In the genomic region with DNA sequence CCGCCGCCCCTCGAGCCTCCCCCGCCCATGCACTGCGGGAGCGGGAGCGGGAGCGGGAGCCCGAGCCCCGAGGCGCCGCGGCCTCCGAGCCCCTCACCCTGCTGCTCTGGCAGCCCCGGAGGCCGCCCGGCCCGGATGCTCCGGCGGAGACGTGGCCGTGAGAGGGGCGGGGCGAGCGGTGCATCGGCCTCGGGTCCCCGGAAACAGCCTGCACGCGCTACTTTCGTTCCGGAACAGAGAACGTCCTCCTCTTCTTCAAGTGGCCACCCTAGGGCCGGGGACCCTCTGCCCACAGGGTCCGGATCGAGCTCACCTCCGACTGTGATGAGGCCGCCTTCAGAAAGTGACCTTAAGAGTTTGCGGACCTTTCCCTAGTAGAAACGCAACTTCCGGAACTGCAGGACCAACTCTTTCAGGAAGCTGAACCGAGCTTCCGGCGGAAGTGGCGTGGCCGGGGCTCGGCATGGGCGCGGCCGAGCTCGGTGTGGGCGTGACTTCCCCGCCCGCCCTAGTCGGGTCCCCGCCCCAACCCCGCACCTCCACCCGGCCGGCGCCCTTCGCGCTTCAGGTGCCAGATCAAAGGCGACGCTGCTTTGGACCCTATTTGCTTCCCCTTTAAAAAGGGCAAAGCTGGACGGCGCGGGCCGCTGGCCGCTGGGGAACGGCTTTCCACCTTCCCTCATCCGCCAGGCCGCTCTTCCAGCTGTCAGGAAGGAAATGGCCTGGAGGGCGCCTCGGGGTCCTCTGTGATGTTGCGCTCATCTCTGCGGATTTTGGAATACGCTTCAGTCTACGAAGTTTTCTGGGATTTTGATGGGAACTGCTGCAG, we compare ENCODE assay signal across 1 cellular context.
A peak's percentile ranks its signal among the peaks of the same experiment; 100 is the strongest.
TF ChIP-seq lines count a peak whose summit lies in the region.

A gene with protein sequence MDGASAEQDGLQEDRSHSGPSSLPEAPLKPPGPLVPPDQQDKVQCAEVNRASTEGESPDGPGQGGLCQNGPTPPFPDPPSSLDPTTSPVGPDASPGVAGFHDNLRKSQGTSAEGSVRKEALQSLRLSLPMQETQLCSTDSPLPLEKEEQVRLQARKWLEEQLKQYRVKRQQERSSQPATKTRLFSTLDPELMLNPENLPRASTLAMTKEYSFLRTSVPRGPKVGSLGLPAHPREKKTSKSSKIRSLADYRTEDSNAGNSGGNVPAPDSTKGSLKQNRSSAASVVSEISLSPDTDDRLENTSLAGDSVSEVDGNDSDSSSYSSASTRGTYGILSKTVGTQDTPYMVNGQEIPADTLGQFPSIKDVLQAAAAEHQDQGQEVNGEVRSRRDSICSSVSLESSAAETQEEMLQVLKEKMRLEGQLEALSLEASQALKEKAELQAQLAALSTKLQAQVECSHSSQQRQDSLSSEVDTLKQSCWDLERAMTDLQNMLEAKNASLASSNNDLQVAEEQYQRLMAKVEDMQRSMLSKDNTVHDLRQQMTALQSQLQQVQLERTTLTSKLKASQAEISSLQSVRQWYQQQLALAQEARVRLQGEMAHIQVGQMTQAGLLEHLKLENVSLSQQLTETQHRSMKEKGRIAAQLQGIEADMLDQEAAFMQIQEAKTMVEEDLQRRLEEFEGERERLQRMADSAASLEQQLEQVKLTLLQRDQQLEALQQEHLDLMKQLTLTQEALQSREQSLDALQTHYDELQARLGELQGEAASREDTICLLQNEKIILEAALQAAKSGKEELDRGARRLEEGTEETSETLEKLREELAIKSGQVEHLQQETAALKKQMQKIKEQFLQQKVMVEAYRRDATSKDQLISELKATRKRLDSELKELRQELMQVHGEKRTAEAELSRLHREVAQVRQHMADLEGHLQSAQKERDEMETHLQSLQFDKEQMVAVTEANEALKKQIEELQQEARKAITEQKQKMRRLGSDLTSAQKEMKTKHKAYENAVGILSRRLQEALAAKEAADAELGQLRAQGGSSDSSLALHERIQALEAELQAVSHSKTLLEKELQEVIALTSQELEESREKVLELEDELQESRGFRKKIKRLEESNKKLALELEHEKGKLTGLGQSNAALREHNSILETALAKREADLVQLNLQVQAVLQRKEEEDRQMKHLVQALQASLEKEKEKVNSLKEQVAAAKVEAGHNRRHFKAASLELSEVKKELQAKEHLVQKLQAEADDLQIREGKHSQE (N-terminal part only) (minus strand): TSS at position 164 of the 829 bp plus-strand sequence. CDS start 6,741 bp downstream, outside the sequence.

TF ChIP-seq in GM12878, 131 proteins besides CTCF, POLR2A, EP300 and RAD21 (continued from another document and continues in another):
- TF ChIP-seq, protein P1, sequence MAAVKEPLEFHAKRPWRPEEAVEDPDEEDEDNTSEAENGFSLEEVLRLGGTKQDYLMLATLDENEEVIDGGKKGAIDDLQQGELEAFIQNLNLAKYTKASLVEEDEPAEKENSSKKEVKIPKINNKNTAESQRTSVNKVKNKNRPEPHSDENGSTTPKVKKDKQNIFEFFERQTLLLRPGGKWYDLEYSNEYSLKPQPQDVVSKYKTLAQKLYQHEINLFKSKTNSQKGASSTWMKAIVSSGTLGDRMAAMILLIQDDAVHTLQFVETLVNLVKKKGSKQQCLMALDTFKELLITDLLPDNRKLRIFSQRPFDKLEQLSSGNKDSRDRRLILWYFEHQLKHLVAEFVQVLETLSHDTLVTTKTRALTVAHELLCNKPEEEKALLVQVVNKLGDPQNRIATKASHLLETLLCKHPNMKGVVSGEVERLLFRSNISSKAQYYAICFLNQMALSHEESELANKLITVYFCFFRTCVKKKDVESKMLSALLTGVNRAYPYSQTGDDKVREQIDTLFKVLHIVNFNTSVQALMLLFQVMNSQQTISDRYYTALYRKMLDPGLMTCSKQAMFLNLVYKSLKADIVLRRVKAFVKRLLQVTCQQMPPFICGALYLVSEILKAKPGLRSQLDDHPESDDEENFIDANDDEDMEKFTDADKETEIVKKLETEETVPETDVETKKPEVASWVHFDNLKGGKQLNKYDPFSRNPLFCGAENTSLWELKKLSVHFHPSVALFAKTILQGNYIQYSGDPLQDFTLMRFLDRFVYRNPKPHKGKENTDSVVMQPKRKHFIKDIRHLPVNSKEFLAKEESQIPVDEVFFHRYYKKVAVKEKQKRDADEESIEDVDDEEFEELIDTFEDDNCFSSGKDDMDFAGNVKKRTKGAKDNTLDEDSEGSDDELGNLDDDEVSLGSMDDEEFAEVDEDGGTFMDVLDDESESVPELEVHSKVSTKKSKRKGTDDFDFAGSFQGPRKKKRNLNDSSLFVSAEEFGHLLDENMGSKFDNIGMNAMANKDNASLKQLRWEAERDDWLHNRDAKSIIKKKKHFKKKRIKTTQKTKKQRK (IDR thresholded peaks at IDR 0.05; ENCODE audit: low read depth, low read length): 0 out of 2 replicates have a peak, but pooled peaks have one; percentile 41
- TF ChIP-seq TCF3 (IDR thresholded peaks at IDR 0.05; ENCODE audit: borderline replicate concordance, insufficient read depth, low read depth, low read length) (peak; percentile 10; the same call in 1 of the 2 replicates), ZNF217 (IDR thresholded peaks at IDR 0.05) (no peak), BMI1 (IDR thresholded peaks at IDR 0.05; ENCODE audit: borderline replicate concordance) (no peak), MTA2 (IDR thresholded peaks at IDR 0.05; ENCODE audit: low read depth) (peak; percentile 40; the same call in 1 of the 2 replicates), TCF12 (IDR thresholded peaks at IDR 0.05; ENCODE audit: low read depth, low read length) (no peak), IRF4 (IDR thresholded peaks at IDR 0.05; ENCODE audit: low read depth, low read length) (peak; percentile 53; the same call in 1 of the 2 replicates), IKZF2 (IDR thresholded peaks at IDR 0.05) (0 out of 4 replicates have a peak, but pooled peaks of 1 of the 2 experiments have one; percentile 8), JUNB (IDR thresholded peaks at IDR 0.05) (no peak), PAX8 (IDR thresholded peaks at IDR 0.05) (no peak), HDAC6 (IDR thresholded peaks at IDR 0.05; ENCODE audit: unreplicated experiment) (no peak), POU2F2 (IDR thresholded peaks at IDR 0.05; ENCODE audit: borderline replicate concordance, low read depth, low read length) (peak; percentile 36; the same call in 2 of the 3 replicates), TCF7 (IDR thresholded peaks at IDR 0.05; ENCODE audit: borderline replicate concordance) (no peak), MEF2B (IDR thresholded peaks at IDR 0.05; ENCODE audit: partially characterized antibody, poor library complexity, severe bottlenecking) (no peak), KLF5 (IDR thresholded peaks at IDR 0.05; ENCODE audit: partially characterized antibody) (peak; percentile 90), CBFB (IDR thresholded peaks at IDR 0.05; ENCODE audit: low read depth) (peak; percentile 17; the same call in 1 of the 2 replicates), MTA3 (IDR thresholded peaks at IDR 0.05; ENCODE audit: borderline replicate concordance, low read length) (no peak), EED (IDR thresholded peaks at IDR 0.05; ENCODE audit: low read depth) (no peak), YBX1 (IDR thresholded peaks at IDR 0.05) (no peak), PAX5 (IDR thresholded peaks at IDR 0.05; ENCODE audit: borderline replicate concordance, low read depth, low read length) (no peak), PML (IDR thresholded peaks at IDR 0.05; ENCODE audit: low read length) (0 out of 2 replicates have a peak, but pooled peaks have one; percentile 20), KAT2A (conservative IDR thresholded peaks at IDR 0.05; ENCODE audit: control insufficient read depth, low read depth, low read length) (no peak), NR2F1 (conservative IDR thresholded peaks at IDR 0.05) (peak; percentile 60), FOS (IDR thresholded peaks at IDR 0.05; ENCODE audit: borderline replicate concordance, extremely low read depth, insufficient read length) (no peak), TARDBP (IDR thresholded peaks at IDR 0.05; ENCODE audit: borderline replicate concordance) (no peak), HDGF (IDR thresholded peaks at IDR 0.05) (no peak), ZBED1 (IDR thresholded peaks at IDR 0.05; ENCODE audit: borderline replicate concordance) (no peak), SREBF1 (IDR thresholded peaks at IDR 0.05; ENCODE audit: low read length) (peak; percentile 45), POLR2AphosphoS5 (IDR thresholded peaks at IDR 0.05; ENCODE audit: low read length) (peak; percentile 67; the same call in 1 of the 2 replicates)
- TF ChIP-seq, protein P2, sequence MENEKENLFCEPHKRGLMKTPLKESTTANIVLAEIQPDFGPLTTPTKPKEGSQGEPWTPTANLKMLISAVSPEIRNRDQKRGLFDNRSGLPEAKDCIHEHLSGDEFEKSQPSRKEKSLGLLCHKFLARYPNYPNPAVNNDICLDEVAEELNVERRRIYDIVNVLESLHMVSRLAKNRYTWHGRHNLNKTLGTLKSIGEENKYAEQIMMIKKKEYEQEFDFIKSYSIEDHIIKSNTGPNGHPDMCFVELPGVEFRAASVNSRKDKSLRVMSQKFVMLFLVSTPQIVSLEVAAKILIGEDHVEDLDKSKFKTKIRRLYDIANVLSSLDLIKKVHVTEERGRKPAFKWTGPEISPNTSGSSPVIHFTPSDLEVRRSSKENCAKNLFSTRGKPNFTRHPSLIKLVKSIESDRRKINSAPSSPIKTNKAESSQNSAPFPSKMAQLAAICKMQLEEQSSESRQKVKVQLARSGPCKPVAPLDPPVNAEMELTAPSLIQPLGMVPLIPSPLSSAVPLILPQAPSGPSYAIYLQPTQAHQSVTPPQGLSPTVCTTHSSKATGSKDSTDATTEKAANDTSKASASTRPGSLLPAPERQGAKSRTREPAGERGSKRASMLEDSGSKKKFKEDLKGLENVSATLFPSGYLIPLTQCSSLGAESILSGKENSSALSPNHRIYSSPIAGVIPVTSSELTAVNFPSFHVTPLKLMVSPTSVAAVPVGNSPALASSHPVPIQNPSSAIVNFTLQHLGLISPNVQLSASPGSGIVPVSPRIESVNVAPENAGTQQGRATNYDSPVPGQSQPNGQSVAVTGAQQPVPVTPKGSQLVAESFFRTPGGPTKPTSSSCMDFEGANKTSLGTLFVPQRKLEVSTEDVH (IDR thresholded peaks at IDR 0.05; ENCODE audit: low read depth, partially characterized antibody): peak; percentile 99
- TF ChIP-seq, protein P3, sequence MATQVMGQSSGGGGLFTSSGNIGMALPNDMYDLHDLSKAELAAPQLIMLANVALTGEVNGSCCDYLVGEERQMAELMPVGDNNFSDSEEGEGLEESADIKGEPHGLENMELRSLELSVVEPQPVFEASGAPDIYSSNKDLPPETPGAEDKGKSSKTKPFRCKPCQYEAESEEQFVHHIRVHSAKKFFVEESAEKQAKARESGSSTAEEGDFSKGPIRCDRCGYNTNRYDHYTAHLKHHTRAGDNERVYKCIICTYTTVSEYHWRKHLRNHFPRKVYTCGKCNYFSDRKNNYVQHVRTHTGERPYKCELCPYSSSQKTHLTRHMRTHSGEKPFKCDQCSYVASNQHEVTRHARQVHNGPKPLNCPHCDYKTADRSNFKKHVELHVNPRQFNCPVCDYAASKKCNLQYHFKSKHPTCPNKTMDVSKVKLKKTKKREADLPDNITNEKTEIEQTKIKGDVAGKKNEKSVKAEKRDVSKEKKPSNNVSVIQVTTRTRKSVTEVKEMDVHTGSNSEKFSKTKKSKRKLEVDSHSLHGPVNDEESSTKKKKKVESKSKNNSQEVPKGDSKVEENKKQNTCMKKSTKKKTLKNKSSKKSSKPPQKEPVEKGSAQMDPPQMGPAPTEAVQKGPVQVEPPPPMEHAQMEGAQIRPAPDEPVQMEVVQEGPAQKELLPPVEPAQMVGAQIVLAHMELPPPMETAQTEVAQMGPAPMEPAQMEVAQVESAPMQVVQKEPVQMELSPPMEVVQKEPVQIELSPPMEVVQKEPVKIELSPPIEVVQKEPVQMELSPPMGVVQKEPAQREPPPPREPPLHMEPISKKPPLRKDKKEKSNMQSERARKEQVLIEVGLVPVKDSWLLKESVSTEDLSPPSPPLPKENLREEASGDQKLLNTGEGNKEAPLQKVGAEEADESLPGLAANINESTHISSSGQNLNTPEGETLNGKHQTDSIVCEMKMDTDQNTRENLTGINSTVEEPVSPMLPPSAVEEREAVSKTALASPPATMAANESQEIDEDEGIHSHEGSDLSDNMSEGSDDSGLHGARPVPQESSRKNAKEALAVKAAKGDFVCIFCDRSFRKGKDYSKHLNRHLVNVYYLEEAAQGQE (IDR thresholded peaks at IDR 0.05; ENCODE audit: low read depth, low read length): no peak
- TF ChIP-seq, protein P4, sequence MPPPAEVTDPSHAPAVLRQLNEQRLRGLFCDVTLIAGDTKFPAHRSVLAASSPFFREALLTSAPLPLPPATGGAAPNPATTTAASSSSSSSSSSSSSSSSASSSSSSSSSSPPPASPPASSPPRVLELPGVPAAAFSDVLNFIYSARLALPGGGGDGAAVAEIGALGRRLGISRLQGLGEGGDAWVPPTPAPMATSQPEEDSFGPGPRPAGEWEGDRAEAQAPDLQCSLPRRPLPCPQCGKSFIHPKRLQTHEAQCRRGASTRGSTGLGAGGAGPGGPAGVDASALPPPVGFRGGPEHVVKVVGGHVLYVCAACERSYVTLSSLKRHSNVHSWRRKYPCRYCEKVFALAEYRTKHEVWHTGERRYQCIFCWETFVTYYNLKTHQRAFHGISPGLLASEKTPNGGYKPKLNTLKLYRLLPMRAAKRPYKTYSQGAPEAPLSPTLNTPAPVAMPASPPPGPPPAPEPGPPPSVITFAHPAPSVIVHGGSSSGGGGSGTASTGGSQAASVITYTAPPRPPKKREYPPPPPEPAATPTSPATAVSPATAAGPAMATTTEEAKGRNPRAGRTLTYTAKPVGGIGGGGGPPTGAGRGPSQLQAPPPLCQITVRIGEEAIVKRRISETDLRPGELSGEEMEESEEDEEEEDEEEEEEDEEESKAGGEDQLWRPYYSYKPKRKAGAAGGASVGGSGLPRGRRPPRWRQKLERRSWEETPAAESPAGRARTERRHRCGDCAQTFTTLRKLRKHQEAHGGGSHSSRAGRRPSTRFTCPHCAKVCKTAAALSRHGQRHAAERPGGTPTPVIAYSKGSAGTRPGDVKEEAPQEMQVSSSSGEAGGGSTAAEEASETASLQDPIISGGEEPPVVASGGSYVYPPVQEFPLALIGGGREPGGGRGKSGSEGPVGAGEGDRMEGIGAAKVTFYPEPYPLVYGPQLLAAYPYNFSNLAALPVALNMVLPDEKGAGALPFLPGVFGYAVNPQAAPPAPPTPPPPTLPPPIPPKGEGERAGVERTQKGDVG (CRISPR knock-in tag; IDR thresholded peaks at IDR 0.05): no peak
- TF ChIP-seq, protein P5, sequence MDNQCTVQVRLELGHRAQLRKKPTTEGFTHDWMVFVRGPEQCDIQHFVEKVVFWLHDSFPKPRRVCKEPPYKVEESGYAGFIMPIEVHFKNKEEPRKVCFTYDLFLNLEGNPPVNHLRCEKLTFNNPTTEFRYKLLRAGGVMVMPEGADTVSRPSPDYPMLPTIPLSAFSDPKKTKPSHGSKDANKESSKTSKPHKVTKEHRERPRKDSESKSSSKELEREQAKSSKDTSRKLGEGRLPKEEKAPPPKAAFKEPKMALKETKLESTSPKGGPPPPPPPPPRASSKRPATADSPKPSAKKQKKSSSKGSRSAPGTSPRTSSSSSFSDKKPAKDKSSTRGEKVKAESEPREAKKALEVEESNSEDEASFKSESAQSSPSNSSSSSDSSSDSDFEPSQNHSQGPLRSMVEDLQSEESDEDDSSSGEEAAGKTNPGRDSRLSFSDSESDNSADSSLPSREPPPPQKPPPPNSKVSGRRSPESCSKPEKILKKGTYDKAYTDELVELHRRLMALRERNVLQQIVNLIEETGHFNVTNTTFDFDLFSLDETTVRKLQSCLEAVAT (IDR thresholded peaks at IDR 0.05): peak; percentile 92
- TF ChIP-seq, protein P6, sequence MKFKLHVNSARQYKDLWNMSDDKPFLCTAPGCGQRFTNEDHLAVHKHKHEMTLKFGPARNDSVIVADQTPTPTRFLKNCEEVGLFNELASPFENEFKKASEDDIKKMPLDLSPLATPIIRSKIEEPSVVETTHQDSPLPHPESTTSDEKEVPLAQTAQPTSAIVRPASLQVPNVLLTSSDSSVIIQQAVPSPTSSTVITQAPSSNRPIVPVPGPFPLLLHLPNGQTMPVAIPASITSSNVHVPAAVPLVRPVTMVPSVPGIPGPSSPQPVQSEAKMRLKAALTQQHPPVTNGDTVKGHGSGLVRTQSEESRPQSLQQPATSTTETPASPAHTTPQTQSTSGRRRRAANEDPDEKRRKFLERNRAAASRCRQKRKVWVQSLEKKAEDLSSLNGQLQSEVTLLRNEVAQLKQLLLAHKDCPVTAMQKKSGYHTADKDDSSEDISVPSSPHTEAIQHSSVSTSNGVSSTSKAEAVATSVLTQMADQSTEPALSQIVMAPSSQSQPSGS (IDR thresholded peaks at IDR 0.05; ENCODE audit: low read length): no peak
